In the genomic region with DNA sequence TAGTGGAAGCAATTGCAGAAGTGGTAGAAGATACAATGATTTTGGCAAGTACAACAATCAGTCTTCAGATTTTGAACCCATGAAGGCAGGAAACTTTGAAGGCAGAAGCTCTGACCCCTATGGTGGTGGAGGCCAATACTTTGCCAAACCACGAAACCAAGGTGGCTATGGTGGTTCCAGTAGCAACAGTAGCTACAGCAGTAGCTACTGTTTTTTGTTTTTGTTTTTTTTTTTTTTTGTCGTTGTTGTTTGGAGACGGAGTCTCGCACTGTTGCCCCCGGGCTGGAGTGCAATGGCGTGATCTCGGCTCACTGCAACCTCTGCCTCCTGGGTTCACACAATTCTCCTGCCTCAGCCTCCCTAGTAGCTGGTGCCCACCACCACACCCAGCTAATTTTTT, we compare ENCODE assay signal across 20 cellular contexts. TPM values are rescaled to one million over a fixed set of nuclear protein-coding genes. Genes with fewer than 3 reads are reported as not detected.
"Had no signal": no experiment of that assay in that cellular context is flagged by ENCODE, and none has a peak within 500 bp of the region (broad histone marks: within the 10 kb centered on the region; RNA-seq: fewer than 3 reads in every experiment).

No MANE protein-coding gene starts in this region.

- H3K27me3 ChIP-seq: colonic mucosa, neutrophil, sigmoid colon, tibial nerve had no signal

- H3K27ac Mint-ChIP-seq: brain, WTC11 had no signal

- H3K27ac ChIP-seq: colonic mucosa, foreskin keratinocyte, neutrophil, sigmoid colon, SK-N-MC, tibial nerve had no signal

- H3K4me1 Mint-ChIP-seq: WTC11 had no signal

- H3K4me3 Mint-ChIP-seq: activated CD4-positive, alpha-beta T cell treated with anti-CD3 and anti-CD28 coated beads for 36 hours; activated naive CD4-positive, alpha-beta T cell treated with anti-CD3 and anti-CD28 coated beads, Interleukin-2, amount 50 U/mL, for 24 hours; brain; WTC11 had no signal

- H3K4me3 ChIP-seq: colonic mucosa, sigmoid colon, SK-N-MC, tibial nerve had no signal

- H3K4me1 ChIP-seq: colonic mucosa, sigmoid colon had no signal

- H3K36me3 ChIP-seq: colonic mucosa, neutrophil, sigmoid colon, tibial nerve had no signal

- H3K27me3 Mint-ChIP-seq: activated CD4-positive, alpha-beta T cell treated with anti-CD3 and anti-CD28 coated beads for 36 hours; activated naive CD4-positive, alpha-beta T cell treated with anti-CD3 and anti-CD28 coated beads, Interleukin-2, amount 50 U/mL, for 24 hours had no signal

- DNase-seq: activated CD4-positive, alpha-beta T cell treated with anti-CD3 and anti-CD28 coated beads for 36 hours; central memory CD4-positive, alpha-beta T cell; colonic mucosa; foreskin keratinocyte; glutamatergic neuron; hippocampal formation; SHP77; sigmoid colon; stimulated activated naive CD4-positive, alpha-beta T cell had no signal

- ATAC-seq: activated CD4-positive, alpha-beta T cell treated with anti-CD3 and anti-CD28 coated beads for 36 hours; foreskin keratinocyte; left lobe of liver; WTC11 had no signal

- H3K36me3 Mint-ChIP-seq: activated naive CD4-positive, alpha-beta T cell treated with anti-CD3 and anti-CD28 coated beads, Interleukin-2, amount 50 U/mL, for 24 hours; brain; WTC11 had no signal

- H3K9me3 Mint-ChIP-seq: activated naive CD4-positive, alpha-beta T cell treated with anti-CD3 and anti-CD28 coated beads, Interleukin-2, amount 50 U/mL, for 24 hours; brain had no signal

- H3K9me3 ChIP-seq: colonic mucosa, neutrophil, sigmoid colon, tibial nerve had no signal

RNA-seq across cellular contexts. Expression of gene IFNG-AS1, which starts 47.4 kb away (rescaled TPM):
- total RNA-seq: colonic mucosa, epithelial cell of proximal tubule, fibroblast of lung, foreskin keratinocyte, left lobe of liver, lung microvascular endothelial cell, sigmoid colon, tibial nerve, WTC11 had no signal
- polyA plus RNA-seq: fibroblast of lung, foreskin keratinocyte, keratinocyte had no signal
